1 cellular context compared by ENCODE assay signal in genomic region chr18:42298744-42299685, GRCh38.
TF ChIP-seq lines count a peak whose summit lies in the region.

No MANE protein-coding gene starts in this region.

TF ChIP-seq in GM23338, 12 proteins besides CTCF, POLR2A, EP300 and RAD21 (continued from another document):
- TF ChIP-seq ETS1 (IDR thresholded peaks at IDR 0.05): no peak
- TF ChIP-seq JUNB (IDR thresholded peaks at IDR 0.05; ENCODE audit: unreplicated experiment): no peak
- no peak for TF ChIP-seq NANOG (IDR thresholded peaks at IDR 0.05; ENCODE audit: borderline replicate concordance)
